In genomic region chr3:192825191-192825590, GRCh38 we compare ENCODE assay signal across 15 cellular contexts.
"Had no signal": no experiment of that assay in that cellular context is flagged by ENCODE, and none has a peak within 500 bp of the region (broad histone marks: within the 10 kb centered on the region; RNA-seq: fewer than 3 reads in every experiment).

No MANE protein-coding gene starts in this region.

- H3K9me3 Mint-ChIP-seq: dendritic cell treated with granulocyte-macrophage colony-stimulating factor and Interleukin-4, amounts not matched to agents 40 ng/mL and 50 ng/mL, for 4 days; endodermal cell had no signal

- ATAC-seq: T-helper 17 cell had no signal

- H3K4me3 Mint-ChIP-seq: brain; dendritic cell treated with granulocyte-macrophage colony-stimulating factor and Interleukin-4, amounts not matched to agents 40 ng/mL and 50 ng/mL, for 4 days; endodermal cell; T-helper 17 cell had no signal

- DNase-seq: activated CD4-positive, alpha-beta T cell treated with anti-CD3 and anti-CD28 coated beads, Interleukin-2, amount 50 U/mL, for 1 hour; activated naive CD4-positive, alpha-beta T cell treated with anti-CD3 and anti-CD28 coated beads, Interleukin-2, amount 50 U/mL, for 16 hours; activated T-cell treated with anti-CD3 and anti-CD28 coated beads, Interleukin-2, amount 50 U/mL, for 1 hour; endodermal cell; foreskin keratinocyte; head of caudate nucleus; stimulated activated naive CD4-positive, alpha-beta T cell; substantia nigra; T-helper 17 cell had no signal

- H3K4me2 ChIP-seq: smooth muscle cell had no signal

- H3K27ac ChIP-seq: foreskin keratinocyte, pancreas had no signal

- H3K27me3 Mint-ChIP-seq: brain, T-helper 17 cell had no signal

- H3K4me3 ChIP-seq: pancreas, smooth muscle cell, transverse colon had no signal

- H3K36me3 ChIP-seq: pancreas, transverse colon had no signal

- H3K27ac Mint-ChIP-seq: brain; dendritic cell treated with granulocyte-macrophage colony-stimulating factor and Interleukin-4, amounts not matched to agents 40 ng/mL and 50 ng/mL, for 4 days; endodermal cell; T-helper 17 cell had no signal

- FAIRE-seq: pancreas, TTC549 had no signal

- H3K9me3 ChIP-seq: pancreas, transverse colon had no signal

- H3K36me3 Mint-ChIP-seq: brain had no signal

- H3K27me3 ChIP-seq: foreskin keratinocyte, pancreas, transverse colon had no signal

- H3K4me1 Mint-ChIP-seq: endodermal cell had no signal
